In genomic region chr1:170385750-170386149, GRCh38 we compare ENCODE assay signal across 22 cellular contexts.
"Had no signal": no experiment of that assay in that cellular context is flagged by ENCODE, and none has a peak within 500 bp of the region (broad histone marks: within the 10 kb centered on the region; RNA-seq: fewer than 3 reads in every experiment).

No MANE protein-coding gene starts in this region.

- H3K27ac ChIP-seq: KMS-11, PC-9, Peyer's patch, SJSA1, SK-N-MC had no signal

- FAIRE-seq: HTR-8/SVneo, K562 had no signal

- H3K4me3 Mint-ChIP-seq: IgD-negative memory B cell had no signal

- H3K9me3 ChIP-seq: Peyer's patch, SJSA1 had no signal

- H3K4me1 Mint-ChIP-seq: IgD-negative memory B cell had no signal

- H3K27me3 ChIP-seq: Peyer's patch, SJSA1 had no signal

- H3K4me1 ChIP-seq: Peyer's patch, SJSA1 had no signal

- DNase-seq: Kasumi-1, MM.1S, NCI-H1092 treated with DMSO at 0.1 percent for 48 hours, NCI-H1436, NCI-H187, NCI-H2029, NCI-H2081 treated with DMSO at 0.1 percent for 48 hours, NCI-H2227 treated with DMSO at 0.1 percent for 48 hours, NCI-H524, NCI-H526 treated with DMSO at 0.1 percent for 48 hours, NCI-H748 treated with DMSO at 0.1 percent for 48 hours, OCI-M1, PC-9, Peyer's patch, Right ventricle myocardium superior, SIG-M5 had no signal

- H3K36me3 ChIP-seq: Peyer's patch, SJSA1 had no signal

- H3K9me3 Mint-ChIP-seq: IgD-negative memory B cell had no signal

- ATAC-seq: K562 had no signal

- H3K4me3 ChIP-seq: K562, PC-9, Peyer's patch, SJSA1, SK-N-MC had no signal

- H3K27ac Mint-ChIP-seq: IgD-negative memory B cell had no signal
